8 cellular contexts compared by ENCODE assay signal in genomic region chr11:36377759-36378553, GRCh38.
DNase-seq lines count a peak whose midpoint lies in the region; ATAC-seq and TF ChIP-seq lines count a peak whose summit lies in the region.

No MANE protein-coding gene starts in this region.

- H3K4me3 ChIP-seq in GM23338 (peak overlapping the region; percentile 59), hepatocyte (peak overlapping the region; percentile 77), spleen (peak overlapping the region; percentile 53 to 96 (median 75))

- H3K36me3 ChIP-seq in GM23338 (ENCODE audit: insufficient read depth) (no peaks in the 10 kb centered on the region), hepatocyte (replicated peaks; ENCODE audit: insufficient read depth, low read depth) (no peaks in the 10 kb centered on the region), spleen (peaks cover 0 to 26% (median 4%) of the 10 kb centered on the region in 6 donors)

- H3K27me3 Mint-ChIP-seq in GM23338 (ENCODE audit: insufficient read depth, low read depth, poor library complexity): peaks cover 30% of the 10 kb centered on the region

- WGBS in hepatocyte (ENCODE audit: low lambda C conversion rate, missing lambda C conversion rate): 26% methylated on average over 22 of the region's 22 CpGs
- WGBS in spleen, 5 donors: 3 to 9% (median 4%) methylated on average over 11 to 22 of the region's 22 CpGs

- H3K9me3 ChIP-seq in hepatocyte (ENCODE audit: low read depth) (no peaks in the 10 kb centered on the region), spleen (no peaks in the 10 kb centered on the region)

- no peaks in the 10 kb centered on the region for H3K9me2 ChIP-seq in GM23338 (ENCODE audit: insufficient read depth)
- H3K9me2 ChIP-seq in hepatocyte (replicated peaks; ENCODE audit: insufficient read depth): no peaks in the 10 kb centered on the region

- ATAC-seq in GM23338 (peak; percentile 3; the same call in 2 of the 3 replicates), GM18505 (IDR thresholded peaks at IDR 0.05; ENCODE audit: unreplicated experiment) (no peak)

- no peaks in the 10 kb centered on the region for H3K36me3 Mint-ChIP-seq in GM23338 (ENCODE audit: low read depth)

- peaks cover 14% of the 10 kb centered on the region for H3K4me1 ChIP-seq in GM23338 (ENCODE audit: insufficient read depth)
- H3K4me1 ChIP-seq in hepatocyte (ENCODE audit: insufficient read depth): peaks cover 15% of the 10 kb centered on the region
- H3K4me1 ChIP-seq in spleen: peaks cover 16 to 98% (median 60%) of the 10 kb centered on the region in 6 donors

- peak overlapping the region; percentile 54 for H2AFZ ChIP-seq in GM23338
- H2AFZ ChIP-seq in hepatocyte: peak overlapping the region; percentile 78

- intact Hi-C loops in spleen (cut with DNase I; ENCODE audit: low total_unique reads): no loop called here

- H3K4me2 ChIP-seq in GM23338 (peak overlapping the region; percentile 78), hepatocyte (peak overlapping the region; percentile 99)

- H3K27ac Mint-ChIP-seq in GM23338: no peak overlapping the region

- TF ChIP-seq POLR2A in spleen (IDR thresholded peaks at IDR 0.05) (no peak), GM18505 (IDR thresholded peaks at IDR 0.05; ENCODE audit: borderline replicate concordance, extremely low read depth, insufficient read depth, insufficient read length) (no peak)

- TF ChIP-seq CTCF in GM23338 (conservative IDR thresholded peaks at IDR 0.05; ENCODE audit: low read depth in 2 of 2) (no peak), VCaP (conservative IDR thresholded peaks at IDR 0.05) (no peak), hepatocyte (IDR thresholded peaks at IDR 0.05; ENCODE audit: poor library complexity) (no peak), spleen (IDR thresholded peaks at IDR 0.05 in 8 of 11, conservative IDR thresholded peaks at IDR 0.05 in 3 of 11) (no peak)

- H3K4me1 Mint-ChIP-seq in GM23338: peaks cover 13% of the 10 kb centered on the region; the same call in 2 of the 3 replicates

- no peak for DNase-seq in GM23338 (ENCODE audit: low spot score)
- no peak for DNase-seq in hepatocyte (ENCODE audit: low spot score)
- DNase-seq in spleen: no peak
- DNase-seq in stimulated activated CD8-positive, alpha-beta memory T cell treated with anti-CD3 and anti-CD28 coated beads, Interleukin-4, amount 100 ng/mL, for 48 hours: no peak
- no peak for DNase-seq in activated CD8-positive, alpha-beta memory T cell treated with anti-CD3 and anti-CD28 coated beads, Interleukin-2, amount 50 U/mL, for 4 hours
- no peak for DNase-seq in stimulated activated CD4-positive, alpha-beta T cell treated with anti-CD3 and anti-CD28 coated beads, Interleukin-4, amount 100 ng/mL, for 24 hours

- H4K20me1 ChIP-seq in GM23338 (replicated peaks; ENCODE audit: insufficient read depth) (no peaks in the 10 kb centered on the region), hepatocyte (ENCODE audit: insufficient read depth, poor library complexity, severe bottlenecking) (no peaks in the 10 kb centered on the region)

- H3K27me3 ChIP-seq in GM23338 (ENCODE audit: insufficient read depth): peaks cover 57% of the 10 kb centered on the region
- H3K27me3 ChIP-seq in hepatocyte: peaks cover 47% of the 10 kb centered on the region
- H3K27me3 ChIP-seq in spleen (replicated peaks in 1 of 7): peaks cover 0 to 38% (median 10%) of the 10 kb centered on the region in 7 donors

- H3K79me2 ChIP-seq in GM23338 (replicated peaks; ENCODE audit: insufficient read depth) (no peaks in the 10 kb centered on the region), hepatocyte (no peaks in the 10 kb centered on the region)

- H3K4me3 Mint-ChIP-seq in GM23338: peak overlapping the region; percentile 95

- no peaks in the 10 kb centered on the region for H3F3A ChIP-seq in GM23338 (replicated peaks; ENCODE audit: low read depth)

- H3K9me3 Mint-ChIP-seq in GM23338: peaks cover 5% of the 10 kb centered on the region; the same call in 1 of the 3 replicates

- H3K27ac ChIP-seq in GM23338 (ENCODE audit: low read depth) (no peak overlapping the region), VCaP (peak overlapping the region; percentile 44; the same call in 1 of the 2 replicates), hepatocyte (no peak overlapping the region), spleen (peak overlapping the region; percentile 53 to 93 (median 88))

TF ChIP-seq in GM23338, 12 proteins besides CTCF, POLR2A, EP300 and RAD21 (continues in another document):
- TF ChIP-seq REST (IDR thresholded peaks at IDR 0.05; ENCODE audit: unreplicated experiment): no peak
- TF ChIP-seq, protein P1, sequence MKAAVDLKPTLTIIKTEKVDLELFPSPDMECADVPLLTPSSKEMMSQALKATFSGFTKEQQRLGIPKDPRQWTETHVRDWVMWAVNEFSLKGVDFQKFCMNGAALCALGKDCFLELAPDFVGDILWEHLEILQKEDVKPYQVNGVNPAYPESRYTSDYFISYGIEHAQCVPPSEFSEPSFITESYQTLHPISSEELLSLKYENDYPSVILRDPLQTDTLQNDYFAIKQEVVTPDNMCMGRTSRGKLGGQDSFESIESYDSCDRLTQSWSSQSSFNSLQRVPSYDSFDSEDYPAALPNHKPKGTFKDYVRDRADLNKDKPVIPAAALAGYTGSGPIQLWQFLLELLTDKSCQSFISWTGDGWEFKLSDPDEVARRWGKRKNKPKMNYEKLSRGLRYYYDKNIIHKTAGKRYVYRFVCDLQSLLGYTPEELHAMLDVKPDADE (IDR thresholded peaks at IDR 0.05): no peak

Comparison
In these comparisons a context has a peak if more than half of its experiments do, and no peak if none do; other contexts are left out.
1. H3K27ac ChIP-seq: peak in VCaP (single experiment) and spleen (8 of 8); none in GM23338 (single experiment) and hepatocyte (single experiment).
2. Peak in every context shown above with its lines, with median percentiles within 50 percentile points of each other: H3K4me3 ChIP-seq.